1 cellular context compared by ENCODE assay signal in the genomic region with DNA sequence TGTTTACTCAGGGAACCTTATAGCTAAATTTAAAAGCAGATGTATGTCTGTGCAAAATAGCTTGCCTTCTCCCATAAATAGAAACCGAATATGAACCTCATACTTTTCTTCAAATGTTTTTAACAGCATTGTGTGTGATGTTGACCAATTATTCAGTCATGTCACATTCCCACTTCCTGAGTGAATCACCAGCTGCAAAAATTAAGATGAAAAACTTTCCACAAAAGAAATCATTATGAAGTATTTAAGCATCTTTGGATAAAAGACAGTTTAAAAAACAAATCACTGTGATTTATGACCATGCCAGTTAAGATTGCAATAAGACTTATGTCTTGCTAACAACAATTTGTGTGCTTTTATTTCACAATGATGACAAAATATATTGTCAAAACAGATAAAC.
A peak's percentile ranks its signal among the peaks of the same experiment; 100 is the strongest.
TF ChIP-seq lines count a peak whose summit lies in the region.

No MANE protein-coding gene starts in this region.

TF ChIP-seq in SK-N-SH, 30 proteins besides CTCF, POLR2A, EP300 and RAD21 (continued from another document):
- TF ChIP-seq ZBTB33 (IDR thresholded peaks at IDR 0.05; ENCODE audit: borderline replicate concordance, low read depth): 0 out of 2 replicates have a peak, but pooled peaks have one; percentile 31
